Comparison of ENCODE assay signal across 21 cellular contexts in the genomic region with DNA sequence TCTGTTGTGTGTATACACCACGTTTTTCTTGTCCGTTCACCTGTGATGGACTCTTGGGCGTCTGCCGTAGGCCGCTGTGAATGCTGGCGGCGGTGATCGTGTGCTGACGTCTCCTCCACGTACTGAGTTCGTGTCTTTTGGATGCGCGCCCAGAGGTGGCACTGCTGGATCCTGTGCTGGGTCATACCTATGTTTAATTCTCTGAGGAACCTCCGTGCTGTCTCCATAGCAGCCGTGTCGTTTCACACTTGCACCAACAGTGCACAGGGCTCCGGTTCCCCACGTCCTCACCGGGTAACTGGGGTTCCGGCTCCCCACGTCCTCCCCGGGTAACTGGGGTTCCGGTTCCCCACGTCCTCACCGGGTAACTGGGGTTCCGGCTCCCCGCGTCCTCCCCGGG. TPM values are rescaled to one million over a fixed set of nuclear protein-coding genes. Genes with fewer than 3 reads are reported as not detected.
DNase-seq lines count a peak whose midpoint lies in the region; ATAC-seq and TF ChIP-seq lines count a peak whose summit lies in the region.
"Had no signal": no experiment of that assay in that cellular context is flagged by ENCODE, and none has a peak within 500 bp of the region (broad histone marks: within the 10 kb centered on the region; RNA-seq: fewer than 3 reads in every experiment).

No MANE protein-coding gene starts in this region.

- no peak overlapping the region for H3K4me2 ChIP-seq in H9 (ENCODE audit: insufficient read depth, insufficient read length, low read length)

- H3K4me1 Mint-ChIP-seq in H9 = peaks cover 25 to 56% of the 10 kb centered on the region in 2 experiments
- H3K4me1 Mint-ChIP-seq in endodermal cell = peaks cover 14% of the 10 kb centered on the region
- peaks cover 10% of the 10 kb centered on the region for H3K4me1 Mint-ChIP-seq in progenitor cell of endocrine pancreas (ENCODE audit: low read depth)

- WGBS in H9 (ENCODE audit: extremely low coverage, insufficient read length, low lambda C conversion rate) = no CpG with 5 or more reads among the region's 29 CpGs
- 95 to 98% methylated on average over 21 to 29 of the region's 29 CpGs for whole genome bisulfite sequencing in endodermal cell (ENCODE audit: insufficient coverage in 1 of 2, insufficient read length in 1 of 2), 2 experiments

- H3K4ac ChIP-seq in H9 (ENCODE audit: low read depth, low read length) = no peak overlapping the region

- H3K36me3 ChIP-seq in endodermal cell (ENCODE audit: control insufficient read depth, insufficient read depth, low read length) (no peaks in the 10 kb centered on the region), vagina (no peaks in the 10 kb centered on the region)
- H3K36me3 ChIP-seq: BE2C, Peyer's patch, SJCRH30 had no signal

- H3K27ac ChIP-seq in C4-2B = peak overlapping the region; percentile 45
- H3K27ac ChIP-seq in H9 (ENCODE audit: insufficient read length, low read depth, low read length) = no peak overlapping the region
- H3K27ac ChIP-seq in endodermal cell (ENCODE audit: low read depth, low read length) = no peak overlapping the region
- no peak overlapping the region for H3K27ac ChIP-seq in vagina
- H3K27ac ChIP-seq: GM23248, HL-60, Peyer's patch, SJCRH30 had no signal

- H3K27me3 ChIP-seq in H9 (ENCODE audit: insufficient read depth, low read length) = no peaks in the 10 kb centered on the region
- no peaks in the 10 kb centered on the region for H3K27me3 ChIP-seq in endodermal cell (ENCODE audit: control insufficient read depth, insufficient read depth, low read length, poor library complexity, severe bottlenecking)
- no peaks in the 10 kb centered on the region for H3K27me3 ChIP-seq in vagina
- H3K27me3 ChIP-seq: BE2C, Peyer's patch, SJCRH30 had no signal

- H2BK20ac ChIP-seq in H9 (ENCODE audit: low read depth, low read length, poor library complexity, severe bottlenecking) = no peak overlapping the region

- H2BK15ac ChIP-seq in H9 (ENCODE audit: low read depth, low read length) = no peak overlapping the region

- H4K5ac ChIP-seq in H9 (ENCODE audit: insufficient read length, low read depth, low read length) = no peak overlapping the region

- H3K36me3 Mint-ChIP-seq in H9 (ENCODE audit: insufficient read depth in 1 of 3, low read depth in 3 of 3) (no peaks in the 10 kb centered on the region), endodermal cell (ENCODE audit: low read depth) (peaks cover 3% of the 10 kb centered on the region), progenitor cell of endocrine pancreas (ENCODE audit: insufficient read depth) (no peaks in the 10 kb centered on the region)

- intact Hi-C loops in vagina (cut with DNase I) = no loop called here

- H3K9me3 Mint-ChIP-seq in H9 (no peaks in the 10 kb centered on the region), endodermal cell (no peaks in the 10 kb centered on the region), progenitor cell of endocrine pancreas (ENCODE audit: low read depth) (no peaks in the 10 kb centered on the region)
- H3K9me3 Mint-ChIP-seq: CD4-positive, CD25-positive, alpha-beta regulatory T cell had no signal

- no peak overlapping the region for H2BK120ac ChIP-seq in H9 (ENCODE audit: low read depth, low read length, poor library complexity, severe bottlenecking)

- TF ChIP-seq CTCF in C4-2B (conservative IDR thresholded peaks at IDR 0.05) (no peak), H9 (conservative IDR thresholded peaks at IDR 0.05) (no peak), endodermal cell (conservative IDR thresholded peaks at IDR 0.05) (no peak), progenitor cell of endocrine pancreas (IDR thresholded peaks at IDR 0.05; ENCODE audit: unreplicated experiment) (no peak), vagina (IDR thresholded peaks at IDR 0.05) (no peak)

- peak overlapping the region; percentile 54 for H4K91ac ChIP-seq in H9 (ENCODE audit: insufficient read length, low read depth, low read length)

- H2BK12ac ChIP-seq in H9 (ENCODE audit: insufficient read length, low read depth, low read length) = no peak overlapping the region

- no peak overlapping the region for H3K18ac ChIP-seq in H9 (ENCODE audit: insufficient read length, low read depth, low read length)

- no peak for TF ChIP-seq POLR2A in vagina (IDR thresholded peaks at IDR 0.05)

- no peaks in the 10 kb centered on the region for H3K27me3 Mint-ChIP-seq in H9 (ENCODE audit: low read depth)
- no peaks in the 10 kb centered on the region for H3K27me3 Mint-ChIP-seq in endodermal cell (ENCODE audit: insufficient read depth)
- no peaks in the 10 kb centered on the region for H3K27me3 Mint-ChIP-seq in progenitor cell of endocrine pancreas
- H3K27me3 Mint-ChIP-seq: CD4-positive, CD25-positive, alpha-beta regulatory T cell had no signal

- H3K4me3 Mint-ChIP-seq in H9 = no peak overlapping the region
- H3K4me3 Mint-ChIP-seq in endodermal cell = no peak overlapping the region
- H3K4me3 Mint-ChIP-seq in progenitor cell of endocrine pancreas (ENCODE audit: low read depth) = no peak overlapping the region
- H3K4me3 Mint-ChIP-seq: CD4-positive, CD25-positive, alpha-beta regulatory T cell had no signal

- H4K8ac ChIP-seq in H9 (replicated peaks; ENCODE audit: insufficient read length, low read depth, low read length) = no peak overlapping the region

- H3K23me2 ChIP-seq in H9 (ENCODE audit: insufficient read length, low read depth, low read length, poor library complexity, severe bottlenecking) = no peaks in the 10 kb centered on the region

- ATAC-seq in GM21576 (IDR thresholded peaks at IDR 0.05; ENCODE audit: unreplicated experiment) = no peak

- H3K4me1 ChIP-seq in H9 (ENCODE audit: insufficient read depth, low read length) (peaks cover 10% of the 10 kb centered on the region; the same call in 1 of the 2 replicates), endodermal cell (ENCODE audit: control insufficient read depth, insufficient read depth, low read length) (no peaks in the 10 kb centered on the region), vagina (peaks cover 10% of the 10 kb centered on the region)
- H3K4me1 ChIP-seq: BE2C, Peyer's patch, SJCRH30 had no signal

- DNase-seq in H9 = no peak
- DNase-seq in endodermal cell = no peak
- no peak for DNase-seq in progenitor cell of endocrine pancreas (ENCODE audit: low spot score, unreplicated experiment)
- DNase-seq in NCI-H524 (lab: John Stamatoyannopoulos, UW) = no peak
- no peak for DNase-seq in vagina (ENCODE audit: extremely low spot score in 2 of 2)
- DNase-seq: BE2C; CD4-positive, CD25-positive, alpha-beta regulatory T cell; DND-41; GM23248; HCEC 1CT; KG1; NCI-H1092 treated with DMSO at 0.1 percent for 48 hours; NCI-H1436 treated with DMSO at 0.1 percent for 48 hours; NCI-H1930; NCI-H510A; NCI-H774; Peyer's patch; SJCRH30 had no signal

- peaks cover 8% of the 10 kb centered on the region for H3K79me2 ChIP-seq in H9 (ENCODE audit: insufficient read depth, low read length)

- H2BK5ac ChIP-seq in H9 (ENCODE audit: insufficient read length, low read length) = no peak overlapping the region

- no peak overlapping the region for H3K56ac ChIP-seq in H9 (ENCODE audit: insufficient read length, low read depth, low read length)

- peak overlapping the region in 1 of 3 experiments; percentile 48; a peak in 1 of 7 replicates for H3K27ac Mint-ChIP-seq in H9
- H3K27ac Mint-ChIP-seq in endodermal cell = peak overlapping the region; percentile 58
- peak overlapping the region; percentile 27 for H3K27ac Mint-ChIP-seq in progenitor cell of endocrine pancreas
- H3K27ac Mint-ChIP-seq: CD4-positive, CD25-positive, alpha-beta regulatory T cell had no signal

- H3K14ac ChIP-seq in H9 (ENCODE audit: insufficient read depth, low read length) = no peak overlapping the region; the same call in 1 of the 2 replicates

- H3K79me1 ChIP-seq in H9 (ENCODE audit: insufficient read depth, low read depth, low read length, poor library complexity, severe bottlenecking) = no peaks in the 10 kb centered on the region

- H3K9me3 ChIP-seq in H9 (ENCODE audit: control insufficient read depth, low read depth, low read length) (no peaks in the 10 kb centered on the region), endodermal cell (ENCODE audit: control insufficient read depth, low read length) (no peaks in the 10 kb centered on the region), vagina (no peaks in the 10 kb centered on the region)
- H3K9me3 ChIP-seq: BE2C, Peyer's patch, SJCRH30 had no signal

- H3K9ac ChIP-seq in H9 (ENCODE audit: extremely low read depth, insufficient read length, low read length) (no peak overlapping the region), endodermal cell (ENCODE audit: extremely low read depth, low read length, poor library complexity, severe bottlenecking) (no peak overlapping the region)
- H3K9ac ChIP-seq: GM23248 had no signal

- H4K20me1 ChIP-seq in H9 (ENCODE audit: control insufficient read depth, insufficient read depth, insufficient read length) = no peaks in the 10 kb centered on the region

- no peak overlapping the region for H3K23ac ChIP-seq in H9 (ENCODE audit: insufficient read length, low read depth, low read length)

- H3K4me3 ChIP-seq in endodermal cell (ENCODE audit: low read length) (no peak overlapping the region), vagina (no peak overlapping the region)
- H3K4me3 ChIP-seq: GM23248, Peyer's patch, SJCRH30 had no signal

- H2AFZ ChIP-seq in H9 (ENCODE audit: low read length) = no peak overlapping the region
- H2AFZ ChIP-seq: GM23248 had no signal

- no peak overlapping the region for H3T11ph ChIP-seq in H9 (ENCODE audit: low read length)

- no peak overlapping the region for H2AK5ac ChIP-seq in H9 (ENCODE audit: insufficient read length, low read length)

RNA-seq across cellular contexts. Expression of a gene that starts 56.2 kb away (rescaled TPM):
- total RNA-seq in H9 (2021) (61.6 and 65.3 TPM in 2 replicates), endodermal cell (100 to 1,000 TPM; 122 to 140 TPM), progenitor cell of endocrine pancreas (100 and 109 TPM in 2 replicates), vagina (33.4 TPM)
- 32.6 TPM for polyA plus RNA-seq in endodermal cell (2013, experiment 1 of 2)
- polyA plus RNA-seq in endodermal cell (2013, experiment 2 of 2) = 30.0 TPM
